22 cellular contexts compared by ENCODE assay signal in the genomic region with DNA sequence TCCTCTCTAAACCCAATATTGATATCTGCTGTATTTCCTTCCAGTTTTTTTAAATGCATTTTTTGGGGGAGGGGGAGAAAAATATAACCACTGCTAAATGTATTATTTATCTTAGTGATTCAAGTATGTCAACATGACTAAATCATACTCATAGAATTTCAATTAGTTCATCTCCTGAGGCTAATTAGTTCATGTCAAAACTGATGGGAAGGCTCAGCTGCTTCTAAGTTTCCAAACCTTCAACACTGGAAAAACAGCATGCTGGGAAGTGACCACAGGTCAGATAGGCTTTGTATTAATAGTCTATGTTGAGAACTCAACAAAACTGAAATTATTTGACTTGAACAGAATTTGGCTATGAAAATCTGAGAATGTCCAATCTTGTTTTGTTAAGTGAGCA.
"Had no signal": no experiment of that assay in that cellular context is flagged by ENCODE, and none has a peak within 500 bp of the region (broad histone marks: within the 10 kb centered on the region; RNA-seq: fewer than 3 reads in every experiment).

No MANE protein-coding gene starts in this region.

- H3K27ac ChIP-seq: dorsolateral prefrontal cortex, left ventricle myocardium inferior, neural progenitor cell, suprapubic skin had no signal

- H3K4me1 ChIP-seq: left ventricle myocardium inferior had no signal

- ATAC-seq: activated naive CD4-positive, alpha-beta T cell treated with anti-CD3 and anti-CD28 coated beads, Interleukin-2, amount 50 U/mL, for 72 hours; naive thymus-derived CD4-positive, alpha-beta T cell; sciatic nerve; stimulated activated naive CD8-positive, alpha-beta T cell treated with anti-CD3 and anti-CD28 coated beads, Interleukin-15, amount 100 ng/mL, for 72 hours had no signal

- DNase-seq: activated B cell treated with CpG ODN at 0.5 μM for 24 hours; activated CD4-positive, alpha-beta memory T cell treated with anti-CD3 and anti-CD28 coated beads for 36 hours; activated CD4-positive, alpha-beta T cell treated with anti-CD3 and anti-CD28 coated beads for 4 hours; activated gamma-delta T cell treated with Interleukin-2 at 50 U/mL for 16 hours; activated T-cell treated with anti-CD3 and anti-CD28 coated beads for 4 hours; caudate nucleus; dorsolateral prefrontal cortex; erythroblast; head of caudate nucleus; kidney glomerular epithelial cell; left ventricle myocardium inferior; mesenchymal stem cell; naive thymus-derived CD4-positive, alpha-beta T cell; stimulated activated CD4-positive, alpha-beta T cell treated with anti-CD3 and anti-CD28 coated beads, Interleukin-4, amount 100 ng/mL, for 1 hour; stimulated activated naive CD8-positive, alpha-beta T cell treated with anti-CD3 and anti-CD28 coated beads, Interleukin-15, amount 100 ng/mL, for 72 hours; transverse colon had no signal

- H3K4me3 ChIP-seq: dorsolateral prefrontal cortex, left ventricle myocardium inferior, neural progenitor cell, smooth muscle cell, suprapubic skin, transverse colon had no signal

- H3K27me3 ChIP-seq: dorsolateral prefrontal cortex, neural progenitor cell, suprapubic skin, transverse colon had no signal

- FAIRE-seq: frontal cortex had no signal

- H3K9me3 ChIP-seq: left ventricle myocardium inferior, suprapubic skin, transverse colon had no signal

- H3K36me3 ChIP-seq: neural progenitor cell, suprapubic skin, transverse colon had no signal
